21 cellular contexts compared by ENCODE assay signal in genomic region chr2:109225170-109225775, GRCh38.
"Had no signal": no experiment of that assay in that cellular context is flagged by ENCODE, and none has a peak within 500 bp of the region (broad histone marks: within the 10 kb centered on the region; RNA-seq: fewer than 3 reads in every experiment).

No MANE protein-coding gene starts in this region.

- H3K4me3 ChIP-seq: colonic mucosa, hepatocyte, left ventricle myocardium inferior, lower lobe of right lung, psoas muscle, sigmoid colon, skin epidermis, thyroid gland had no signal

- H3K36me3 ChIP-seq: colonic mucosa, left ventricle myocardium inferior, lower lobe of right lung, sigmoid colon, thyroid gland had no signal

- H3K79me2 ChIP-seq: hepatocyte, parathyroid adenoma had no signal

- H3K9me3 ChIP-seq: colonic mucosa, left ventricle myocardium inferior, lower lobe of right lung, psoas muscle, sigmoid colon, thyroid gland had no signal

- H2AFZ ChIP-seq: hepatocyte, parathyroid adenoma had no signal

- ATAC-seq: left cardiac atrium, lower lobe of right lung, psoas muscle had no signal

- H3K4me2 ChIP-seq: hepatocyte had no signal

- DNase-seq: colonic mucosa; dermis blood vessel endothelial cell; effector CD4-positive, alpha-beta T cell; endodermal cell; erythroblast; foreskin melanocyte; kidney; left cardiac atrium; left ventricle myocardium inferior; lower lobe of right lung; midbrain; naive B cell; psoas muscle; retina; sigmoid colon; stimulated activated CD4-positive, alpha-beta T cell treated with anti-CD3 and anti-CD28 coated beads, Interleukin-12 subunit alpha, Interleukin-12 subunit beta, amount 100 ng/mL, for 4 hours; stimulated activated naive CD4-positive, alpha-beta T cell treated with Interleukin-2 at 50 U/mL for 16 hours; thyroid gland had no signal

- H3K9ac ChIP-seq: parathyroid adenoma had no signal

- H3K27ac ChIP-seq: colonic mucosa, hepatocyte, left ventricle myocardium inferior, lower lobe of right lung, parathyroid adenoma, sigmoid colon, skin epidermis, thyroid gland had no signal

- H3K4me1 ChIP-seq: colonic mucosa, parathyroid adenoma, sigmoid colon, thyroid gland had no signal

- H3K27me3 ChIP-seq: colonic mucosa, hepatocyte, sigmoid colon, thyroid gland had no signal
